ENCODE assay signal across 8 cellular contexts in genomic region chr13:108322206-108322824, GRCh38. TPM values are rescaled to one million over a fixed set of nuclear protein-coding genes. Genes with fewer than 3 reads are reported as not detected.
DNase-seq lines count a peak whose midpoint lies in the region; ATAC-seq and TF ChIP-seq lines count a peak whose summit lies in the region.

No MANE protein-coding gene starts in this region.

- DNase-seq in GF-D8 (lab: John Stamatoyannopoulos, UW) (peak; percentile 22), colonic mucosa (no peak), lower lobe of right lung (no peak)
- no peak for DNase-seq in stimulated activated CD4-positive, alpha-beta T cell treated with anti-CD3 and anti-CD28 coated beads, Interleukin-4, amount 100 ng/mL, for 24 hours
- no peak for DNase-seq in activated CD8-positive, alpha-beta memory T cell treated with anti-CD3 and anti-CD28 coated beads for 24 hours

- H4K20me1 ChIP-seq in OCI-LY1 (ENCODE audit: insufficient read depth, low read length), result no peaks in the 10 kb centered on the region

- H3F3A ChIP-seq in OCI-LY1 (ENCODE audit: insufficient read depth, low read length), result no peaks in the 10 kb centered on the region

- H3K9ac ChIP-seq in OCI-LY1 (ENCODE audit: low read length) (no peak overlapping the region), colonic mucosa (ENCODE audit: low read depth in 2 of 2, low read length in 2 of 2) (no peak overlapping the region)

- H3K4me1 ChIP-seq in OCI-LY1 (ENCODE audit: insufficient read depth, low read length, severe bottlenecking), result peaks cover 16% of the 10 kb centered on the region
- no peaks in the 10 kb centered on the region for H3K4me1 ChIP-seq in colonic mucosa
- no peaks in the 10 kb centered on the region for H3K4me1 ChIP-seq in lower lobe of right lung

- TF ChIP-seq CTCF in OCI-LY1 (IDR thresholded peaks at IDR 0.05; ENCODE audit: low read length) (peak; percentile 94), colonic mucosa (IDR thresholded peaks at IDR 0.05) (peak; percentile 75), lower lobe of right lung (IDR thresholded peaks at IDR 0.05) (peak; percentile 82)

- no peak overlapping the region for H2AFZ ChIP-seq in OCI-LY1 (ENCODE audit: low read length)

- intact Hi-C loops in colonic mucosa (cut with DNase I) (loop anchor here (5.0 kb wide), 1 partner anchor 185 kb away; no protein-coding TSS in a partner anchor), lower lobe of right lung (cut with DNase I) (loop anchor here (10.0 kb wide), 1 partner anchor 572 kb away; no protein-coding TSS in a partner anchor)

- H3K27ac ChIP-seq in OCI-LY1 (ENCODE audit: low read depth, low read length, poor library complexity, severe bottlenecking) (no peak overlapping the region), colonic mucosa (no peak overlapping the region), lower lobe of right lung (no peak overlapping the region)

- no peak overlapping the region for H3K4me2 ChIP-seq in OCI-LY1 (ENCODE audit: low read length)

- H3K9me3 ChIP-seq in OCI-LY1 (ENCODE audit: low read length) (no peaks in the 10 kb centered on the region), colonic mucosa (no peaks in the 10 kb centered on the region), lower lobe of right lung (no peaks in the 10 kb centered on the region)

- peak; percentile 63 for ATAC-seq in GM21367 (IDR thresholded peaks at IDR 0.05; ENCODE audit: unreplicated experiment)
- peak; percentile 83 for ATAC-seq in HG03460 (IDR thresholded peaks at IDR 0.05; ENCODE audit: unreplicated experiment)
- ATAC-seq in lower lobe of right lung, result peak; percentile 81 to 86

- H3K79me2 ChIP-seq in OCI-LY1 (ENCODE audit: insufficient read depth, low read length), result no peaks in the 10 kb centered on the region

- H3K27me3 ChIP-seq in OCI-LY1 (ENCODE audit: insufficient read depth, low read length) (no peaks in the 10 kb centered on the region), colonic mucosa (no peaks in the 10 kb centered on the region), lower lobe of right lung (ENCODE audit: low read depth) (no peaks in the 10 kb centered on the region)

- H3K4me3 ChIP-seq in OCI-LY1 (ENCODE audit: low read depth, low read length, poor library complexity, severe bottlenecking) (no peak overlapping the region), colonic mucosa (no peak overlapping the region), lower lobe of right lung (no peak overlapping the region)

- H3K36me3 ChIP-seq in OCI-LY1 (ENCODE audit: insufficient read depth, low read length) (no peaks in the 10 kb centered on the region), colonic mucosa (no peaks in the 10 kb centered on the region), lower lobe of right lung (no peaks in the 10 kb centered on the region)

- H3K9me2 ChIP-seq in OCI-LY1 (ENCODE audit: low read depth, low read length), result no peaks in the 10 kb centered on the region

RNA-seq across cellular contexts. Expression of gene TNFSF13B, which starts 52.8 kb away (rescaled TPM):
- 1 to 10 TPM; 2.9 to 4.6 TPM for total RNA-seq in colonic mucosa
- 26.6 TPM for total RNA-seq in lower lobe of right lung
